In genomic region chr13:46045424-46045823, GRCh38 we compare ENCODE assay signal across 16 cellular contexts. TPM values are rescaled to one million over a fixed set of nuclear protein-coding genes. Genes with fewer than 3 reads are reported as not detected.
DNase-seq lines count a peak whose midpoint lies in the region; ATAC-seq and TF ChIP-seq lines count a peak whose summit lies in the region.
"Had no signal": no experiment of that assay in that cellular context is flagged by ENCODE, and none has a peak within 500 bp of the region (broad histone marks: within the 10 kb centered on the region; RNA-seq: fewer than 3 reads in every experiment).

No MANE protein-coding gene starts in this region.

- H3K9ac ChIP-seq in Loucy (ENCODE audit: low read depth, low read length, poor library complexity, severe bottlenecking) (peak overlapping the region; percentile 57), SK-N-MC (ENCODE audit: insufficient read length) (peak overlapping the region; percentile 6), endodermal cell (ENCODE audit: extremely low read depth, low read length, poor library complexity, severe bottlenecking) (no peak overlapping the region)
- H3K9ac ChIP-seq: GM23248 had no signal

- H3K36me3 ChIP-seq in Loucy (ENCODE audit: insufficient read depth, low read length) (peaks cover 19% of the 10 kb centered on the region), SK-N-MC (ENCODE audit: insufficient read depth, low read length) (peaks cover 35% of the 10 kb centered on the region), endodermal cell (ENCODE audit: control insufficient read depth, insufficient read depth, low read length) (peaks cover 26% of the 10 kb centered on the region)

- peak overlapping the region; percentile 79 for H3K4me2 ChIP-seq in Loucy (ENCODE audit: low read depth, low read length, poor library complexity, severe bottlenecking)

- H2AFZ ChIP-seq in Loucy (ENCODE audit: low read length) = no peak overlapping the region
- H2AFZ ChIP-seq: GM23248 had no signal

- TF ChIP-seq CTCF in Loucy (conservative IDR thresholded peaks at IDR 0.05; ENCODE audit: low read length) (no peak), endodermal cell (conservative IDR thresholded peaks at IDR 0.05) (no peak)

- H3K9me3 ChIP-seq in Loucy (ENCODE audit: insufficient read depth, low read depth, low read length) (no peaks in the 10 kb centered on the region), SK-N-MC (ENCODE audit: low read depth, low read length) (no peaks in the 10 kb centered on the region), endodermal cell (ENCODE audit: control insufficient read depth, low read length) (no peaks in the 10 kb centered on the region)
- H3K9me3 ChIP-seq: Caco-2, HAP-1 had no signal

- H3K4me3 ChIP-seq in Loucy (ENCODE audit: low read length, poor library complexity, severe bottlenecking) (peak overlapping the region; percentile 64), SK-N-MC (peak overlapping the region; percentile 4; the same call in 1 of the 2 replicates), endodermal cell (ENCODE audit: low read length) (no peak overlapping the region)
- H3K4me3 ChIP-seq: GM23248, HAP-1 had no signal

- H3K27ac ChIP-seq in SK-N-MC (peak overlapping the region; percentile 45), endodermal cell (ENCODE audit: low read depth, low read length) (no peak overlapping the region)
- H3K27ac ChIP-seq: C4-2B, GM23248 had no signal

- peaks cover 92% of the 10 kb centered on the region for H4K20me1 ChIP-seq in Loucy (ENCODE audit: insufficient read depth, low read length, poor library complexity, severe bottlenecking)

- no peaks in the 10 kb centered on the region for H3K9me2 ChIP-seq in Loucy (replicated peaks; ENCODE audit: low read depth, low read length)

- H3K79me2 ChIP-seq in Loucy (ENCODE audit: insufficient read depth, low read length) = peaks cover 97% of the 10 kb centered on the region

- H3K27ac Mint-ChIP-seq in endodermal cell = peak overlapping the region; percentile 38
- H3K27ac Mint-ChIP-seq: CD4-positive, alpha-beta T cell; IgD-negative memory B cell had no signal

- H3K27me3 ChIP-seq in Loucy (ENCODE audit: insufficient read depth, low read length, poor library complexity, severe bottlenecking) (no peaks in the 10 kb centered on the region), endodermal cell (ENCODE audit: control insufficient read depth, insufficient read depth, low read length, poor library complexity, severe bottlenecking) (no peaks in the 10 kb centered on the region)

- peaks cover 18% of the 10 kb centered on the region for H3K36me3 Mint-ChIP-seq in endodermal cell (ENCODE audit: low read depth)

- H3K4me1 ChIP-seq in Loucy (ENCODE audit: insufficient read depth, low read length, poor library complexity, severe bottlenecking) (peaks cover 60% of the 10 kb centered on the region), endodermal cell (ENCODE audit: control insufficient read depth, insufficient read depth, low read length) (no peaks in the 10 kb centered on the region)
- H3K4me1 ChIP-seq: Caco-2 had no signal

- no peaks in the 10 kb centered on the region for H3K27me3 Mint-ChIP-seq in endodermal cell (ENCODE audit: insufficient read depth)
- H3K27me3 Mint-ChIP-seq: CD4-positive, alpha-beta T cell; IgD-negative memory B cell had no signal

- peaks cover 3% of the 10 kb centered on the region for H3K4me1 Mint-ChIP-seq in endodermal cell

- no peaks in the 10 kb centered on the region for H3F3A ChIP-seq in Loucy (ENCODE audit: low read depth)

- ATAC-seq in HG03139 (IDR thresholded peaks at IDR 0.05; ENCODE audit: unreplicated experiment) = no peak

- WGBS in endodermal cell (ENCODE audit: insufficient coverage in 1 of 2, insufficient read length in 1 of 2), 2 experiments = 92% methylated on average over 2 of the region's 2 CpGs; no CpG with 5 or more reads in 1 of the 2 experiments

- H3K9me3 Mint-ChIP-seq in endodermal cell = no peaks in the 10 kb centered on the region
- H3K9me3 Mint-ChIP-seq: CD4-positive, alpha-beta T cell had no signal

- DNase-seq in SK-N-MC (ENCODE audit: low read depth, low spot score) (no peak), endodermal cell (no peak), foreskin melanocyte (no peak), NCI-H69 (lab: John Stamatoyannopoulos, UW) (no peak), iPS-NIHi7 (ENCODE audit: extremely low spot score) (no peak)
- DNase-seq: AML-193; Caco-2; CD4-positive, alpha-beta T cell; GM23248 had no signal

- H3K4me3 Mint-ChIP-seq in endodermal cell = no peak overlapping the region
- H3K4me3 Mint-ChIP-seq: CD4-positive, alpha-beta T cell; IgD-negative memory B cell had no signal

RNA-seq across cellular contexts. Expression of gene ZC3H13, which starts 7.1 kb away (rescaled TPM):
- 10 to 100 TPM; 58.1 to 62.4 TPM for total RNA-seq in endodermal cell
- 39.0 TPM for polyA plus RNA-seq in endodermal cell (2013, experiment 1 of 2)
- 39.5 TPM for polyA plus RNA-seq in endodermal cell (2013, experiment 2 of 2)

RNA-seq across cellular contexts. Expression of gene CPB2, which starts 59.4 kb away (rescaled TPM):
- not detected for total RNA-seq in endodermal cell
- not detected for polyA plus RNA-seq in endodermal cell (2013, experiment 1 of 2)
- not detected for polyA plus RNA-seq in endodermal cell (2013, experiment 2 of 2)
- total RNA-seq: CD4-positive, alpha-beta T cell; GM23248; H4 had no signal
- polyA plus RNA-seq: BJ had no signal
